24 cellular contexts compared by ENCODE assay signal in genomic region chr17:30827082-30827481, GRCh38. TPM values are rescaled to one million over a fixed set of nuclear protein-coding genes. Genes with fewer than 3 reads are reported as not detected.
A peak's percentile ranks its signal among the peaks of the same experiment; 100 is the strongest.
DNase-seq lines count a peak whose midpoint lies in the region; ATAC-seq, FAIRE-seq and TF ChIP-seq lines count a peak whose summit lies in the region.
"Had no signal": no experiment of that assay in that cellular context is flagged by ENCODE, and none has a peak within 500 bp of the region (broad histone marks: within the 10 kb centered on the region; RNA-seq: fewer than 3 reads in every experiment).

No MANE protein-coding gene starts in this region.

- H3K27me3 Mint-ChIP-seq in activated naive CD8-positive, alpha-beta T cell, result no peaks in the 10 kb centered on the region
- no peaks in the 10 kb centered on the region for H3K27me3 Mint-ChIP-seq in activated naive CD8-positive, alpha-beta T cell treated with anti-CD3 and anti-CD28 coated beads for 36 hours
- no peaks in the 10 kb centered on the region for H3K27me3 Mint-ChIP-seq in type B pancreatic cell
- H3K27me3 Mint-ChIP-seq: CD4-positive, alpha-beta memory T cell; IgD-negative memory B cell had no signal

- TF ChIP-seq RAD21 in K562 (CRISPR knock-in tag; conservative IDR thresholded peaks at IDR 0.05 in 1 of 2, IDR thresholded peaks at IDR 0.05 in 1 of 2), result no peak

- in situ Hi-C loops in K562 (cut with MboI) (no loop called here), GM23248 (cut with MboI) (no loop called here)

- no peaks in the 10 kb centered on the region for H3K36me3 Mint-ChIP-seq in activated naive CD8-positive, alpha-beta T cell
- H3K36me3 Mint-ChIP-seq in activated naive CD8-positive, alpha-beta T cell treated with anti-CD3 and anti-CD28 coated beads for 36 hours, result peaks cover 9% of the 10 kb centered on the region
- no peaks in the 10 kb centered on the region for H3K36me3 Mint-ChIP-seq in type B pancreatic cell
- H3K36me3 Mint-ChIP-seq: IgD-negative memory B cell had no signal

- H3K9me3 ChIP-seq in K562 (replicated peaks; ENCODE audit: control insufficient read depth, insufficient read depth, low read depth, low read length) (no peaks in the 10 kb centered on the region), GM23248 (ENCODE audit: low read depth) (no peaks in the 10 kb centered on the region)
- H3K9me3 ChIP-seq: A549 had no signal

- H3K27ac Mint-ChIP-seq in activated naive CD8-positive, alpha-beta T cell, result peak overlapping the region; percentile 76
- H3K27ac Mint-ChIP-seq in activated naive CD8-positive, alpha-beta T cell treated with anti-CD3 and anti-CD28 coated beads for 36 hours, result no peak overlapping the region
- no peak overlapping the region for H3K27ac Mint-ChIP-seq in type B pancreatic cell
- H3K27ac Mint-ChIP-seq: GM23338, HFFc6 had no signal

- intact Hi-C loops in K562 (cut with micrococcal nuclease), result loop anchor here (10.0 kb wide), 2 partner anchors 92 to 518 kb away; no protein-coding TSS in a partner anchor

- H3K4me1 Mint-ChIP-seq in activated naive CD8-positive, alpha-beta T cell (ENCODE audit: low read depth), result peaks cover 24% of the 10 kb centered on the region
- H3K4me1 Mint-ChIP-seq in activated naive CD8-positive, alpha-beta T cell treated with anti-CD3 and anti-CD28 coated beads for 36 hours, result peaks cover 18% of the 10 kb centered on the region
- H3K4me1 Mint-ChIP-seq in type B pancreatic cell (ENCODE audit: unreplicated experiment), result peaks cover 17% of the 10 kb centered on the region

- 0 out of 2 replicates have a peak overlapping the region, but pooled peaks have one; percentile 52 for H2AFZ ChIP-seq in K562 (ENCODE audit: low read depth, low read length)
- no peak overlapping the region for H2AFZ ChIP-seq in GM23248
- H2AFZ ChIP-seq: GM23338 had no signal

- no peak for TF ChIP-seq EP300 in K562 (IDR thresholded peaks at IDR 0.05; ENCODE audit: low read length)

- H3K4me3 ChIP-seq in K562 (no peak overlapping the region), GM23248 (no peak overlapping the region)
- H3K4me3 ChIP-seq: A549, GM23338 had no signal

- H3K79me2 ChIP-seq in K562 (ENCODE audit: control insufficient read depth, insufficient read depth, low read length) (peaks cover 36% of the 10 kb centered on the region), GM23248 (ENCODE audit: insufficient read depth) (peaks cover 25% of the 10 kb centered on the region)

- peak; percentile 2 for DNase-seq in DMS53 (lab: John Stamatoyannopoulos, UW)
- no peak for DNase-seq in DMS53 treated with DMSO at 0.1 percent for 48 hours (lab: John Stamatoyannopoulos, UW; ENCODE audit: unreplicated experiment)
- DNase-seq in activated naive CD8-positive, alpha-beta T cell treated with anti-CD3 and anti-CD28 coated beads for 36 hours, result no peak
- no peak for DNase-seq in K562 (ENCODE audit: extremely low read depth in 1 of 4, low spot score in 3 of 4)
- DNase-seq in type B pancreatic cell (ENCODE audit: extremely low spot score, unreplicated experiment), result no peak
- no peak for DNase-seq in GM23248
- no peak for DNase-seq in activated CD4-positive, CD25-positive, alpha-beta regulatory T cell treated with anti-CD3 and anti-CD28 coated beads, Interleukin-2, amount 50 U/mL, for 72 hours
- DNase-seq: AML-193; CD4-positive, alpha-beta memory T cell; DMS153; DND-41; EL; HCEC 1CT; HFFc6 had no signal

- POLR2A ChIA-PET in K562 (lab: Yijun Ruan, JAX), result interaction anchor here (0.6 kb wide), 1 partner anchor 88 kb away, joined by 3 read pairs; no protein-coding TSS in a partner anchor

- TF ChIP-seq CTCF in K562 (IDR thresholded peaks at IDR 0.05 in 2 of 3, conservative IDR thresholded peaks at IDR 0.05 in 1 of 3; ENCODE audit: insufficient read depth in 2 of 3, low read depth in 1 of 3, low read length in 3 of 3) (no peak), type B pancreatic cell (conservative IDR thresholded peaks at IDR 0.05) (no peak)

- WGBS in K562 (ENCODE audit: insufficient coverage, low coverage, missing lambda C conversion rate), result 82% methylated on average over 3 of the region's 6 CpGs
- 86 to 87% methylated on average over 6 of the region's 6 CpGs for WGBS in GM23248 (ENCODE audit: low coverage in 1 of 2, low lambda C conversion rate in 2 of 2, missing lambda C conversion rate in 2 of 2), 2 experiments

- H3K27me3 ChIP-seq in K562 (ENCODE audit: control insufficient read depth in 2 of 2, insufficient read depth in 2 of 2, low read length in 2 of 2), result no peaks in the 10 kb centered on the region
- no peaks in the 10 kb centered on the region for H3K27me3 ChIP-seq in GM23248 (replicated peaks; ENCODE audit: insufficient read depth)

- no peak for TF ChIP-seq POLR2A in K562 (conservative IDR thresholded peaks at IDR 0.05)

- H3K4me1 ChIP-seq in K562 (replicated peaks in 1 of 2; ENCODE audit: control insufficient read depth in 2 of 2, insufficient read depth in 2 of 2, low read length in 2 of 2), result peaks cover 30 to 31% of the 10 kb centered on the region in 2 experiments
- H3K4me1 ChIP-seq in GM23248 (ENCODE audit: insufficient read depth), result peaks cover 8% of the 10 kb centered on the region

- CTCF ChIA-PET in K562 (lab: Yijun Ruan, JAX; ENCODE audit: low intra/inter-chr PET ratio), result no interaction called here

- H3K27ac ChIP-seq in K562 (ENCODE audit: extremely low read depth, low read depth, low read length) (no peak overlapping the region; the same call in 2 of the 3 replicates), GM23248 (no peak overlapping the region)
- H3K27ac ChIP-seq: 22Rv1, A549, C4-2B had no signal

- FAIRE-seq in K562 (lab: Jason Lieb, UNC), result no peak
- FAIRE-seq: A549, GM12891, GM19239, H54, HTR-8/SVneo had no signal

- ATAC-seq in K562, result no peak
- ATAC-seq: A549, GM23338 had no signal

- no peaks in the 10 kb centered on the region for H4K20me1 ChIP-seq in K562 (replicated peaks; ENCODE audit: control insufficient read depth, insufficient read depth, low read length)
- no peaks in the 10 kb centered on the region for H4K20me1 ChIP-seq in GM23248 (ENCODE audit: insufficient read depth)

- H3K9me2 ChIP-seq in GM23248 (ENCODE audit: insufficient read depth), result no peaks in the 10 kb centered on the region

- H3K4me2 ChIP-seq in K562 (ENCODE audit: insufficient read depth, low read length), result no peak overlapping the region
- no peak overlapping the region for H3K4me2 ChIP-seq in GM23248 (ENCODE audit: unreplicated experiment)
- H3K4me2 ChIP-seq: A549, GM23338 had no signal

- H3K9ac ChIP-seq in K562 (ENCODE audit: insufficient read depth in 1 of 2, low read depth in 2 of 2, low read length in 2 of 2), result no peak overlapping the region
- no peak overlapping the region for H3K9ac ChIP-seq in GM23248

- H3K4me3 Mint-ChIP-seq in activated naive CD8-positive, alpha-beta T cell, result no peak overlapping the region
- H3K4me3 Mint-ChIP-seq in activated naive CD8-positive, alpha-beta T cell treated with anti-CD3 and anti-CD28 coated beads for 36 hours, result no peak overlapping the region
- H3K4me3 Mint-ChIP-seq in type B pancreatic cell, result peak overlapping the region; percentile 62
- H3K4me3 Mint-ChIP-seq: GM23338, HFFc6 had no signal

- H3F3A ChIP-seq in GM23248 (ENCODE audit: insufficient read depth), result peaks cover 7% of the 10 kb centered on the region; the same call in 1 of the 2 replicates

- H3K9me1 ChIP-seq in K562 (ENCODE audit: control insufficient read depth, insufficient read depth, low read length), result no peaks in the 10 kb centered on the region

- no peaks in the 10 kb centered on the region for H3K9me3 Mint-ChIP-seq in activated naive CD8-positive, alpha-beta T cell (ENCODE audit: low read depth)
- no peaks in the 10 kb centered on the region for H3K9me3 Mint-ChIP-seq in activated naive CD8-positive, alpha-beta T cell treated with anti-CD3 and anti-CD28 coated beads for 36 hours
- no peaks in the 10 kb centered on the region for H3K9me3 Mint-ChIP-seq in type B pancreatic cell
- H3K9me3 Mint-ChIP-seq: GM23338, HFFc6, IgD-negative memory B cell had no signal

- peaks cover 1% of the 10 kb centered on the region; the same call in 1 of the 3 replicates for H3K36me3 ChIP-seq in K562 (ENCODE audit: control insufficient read depth, insufficient read depth, low read length)
- H3K36me3 ChIP-seq in GM23248 (ENCODE audit: low read depth), result no peaks in the 10 kb centered on the region

- no TSS peak for BruUV-seq in K562 (replicated peaks; lab: Mats Ljungman, UMichigan)

RNA-seq across cellular contexts. Expression of gene CRLF3, which starts 2.6 kb away (rescaled TPM):
- 10 to 100 TPM; 45.4 TPM for total RNA-seq in activated naive CD8-positive, alpha-beta T cell treated with anti-CD3 and anti-CD28 coated beads for 36 hours
- 34.1 and 43.8 TPM in 2 replicates for total RNA-seq in K562 (2011; cell fraction: chromatin; rRNA removed; ENCODE audit: low replicate concordance)
- total RNA-seq in K562 (2011; cell fraction: nucleolus; rRNA removed), result 18.8 and 19.0 TPM in 2 replicates
- 31.9 and 43.9 TPM in 2 replicates for total RNA-seq in K562 (2011; cell fraction: nucleoplasm; rRNA removed)
- total RNA-seq in K562 (2014; rRNA removed) (26.9 and 28.8 TPM in 2 replicates), K562 (2014; rRNA removed; fragmentation: Illumina TruSeq; extraction: Trizol) (45.2 and 47.0 TPM in 2 replicates), K562 (2015; rRNA removed; fragmentation: Illumina TruSeq; extraction: Trizol) (29.3 and 29.8 TPM in 2 replicates), K562 (2021) (31.8 and 33.5 TPM in 2 replicates), type B pancreatic cell (ENCODE audit: low replicate concordance) (7.5 and 9.0 TPM in 2 replicates)
- polyA plus RNA-seq in K562 (2011; rRNA removed) (28.7 and 55.9 TPM in 2 replicates), K562 (2014; fragmentation: Illumina TruSeq; extraction: Trizol) (33.1 and 39.7 TPM in 2 replicates), K562 (2014; fragmentation: Nextera tagmentation; extraction: Ambion mirVana) (10 to 100 TPM; 13.2 to 13.7 TPM), K562 (2014; rRNA removed) (29.2 and 34.2 TPM in 2 replicates), GM23248 (2016; fragmentation: Nextera tagmentation; extraction: Ambion mirVana) (13.2 and 13.6 TPM in 2 replicates)
- 18.7 and 23.8 TPM in 2 replicates for polyA plus RNA-seq in K562 (2011; cell fraction: cytosol; rRNA removed)
- 9.4 and 10.4 TPM in 2 replicates for polyA plus RNA-seq in K562 (2011; cell fraction: nucleus; rRNA removed)
- 20.2 and 22.0 TPM in 2 replicates for polyA plus RNA-seq in K562 (2012)
- 40.6 and 62.6 TPM in 2 replicates for polyA minus RNA-seq in K562 (2011; rRNA and poly(A)+ RNA removed)
- polyA minus RNA-seq in K562 (2011; cell fraction: cytosol; rRNA and poly(A)+ RNA removed), result 18.3 and 31.2 TPM in 2 replicates
- polyA minus RNA-seq in K562 (2011; cell fraction: nucleus; rRNA and poly(A)+ RNA removed), result 5.9 and 7.4 TPM in 2 replicates
- 14.4 and 18.6 TPM in 2 replicates for total RNA-seq in GM23248 (2014; rRNA removed; shearing (Covaris generic))

RNA-seq across cellular contexts. Expression of gene ATAD5, which starts 4.7 kb away (rescaled TPM):
- 10 to 100 TPM; 32.1 to 33.4 TPM for total RNA-seq in activated naive CD8-positive, alpha-beta T cell treated with anti-CD3 and anti-CD28 coated beads for 36 hours
- 19.4 and 126 TPM in 2 replicates for total RNA-seq in K562 (2011; cell fraction: chromatin; rRNA removed; ENCODE audit: low replicate concordance)
- total RNA-seq in K562 (2011; cell fraction: nucleolus; rRNA removed), result 14.5 and 23.6 TPM in 2 replicates
- total RNA-seq in K562 (2011; cell fraction: nucleoplasm; rRNA removed), result 27.3 and 32.6 TPM in 2 replicates
- total RNA-seq in K562 (2014; rRNA removed) (14.0 and 14.6 TPM in 2 replicates), K562 (2014; rRNA removed; fragmentation: Illumina TruSeq; extraction: Trizol) (19.5 and 23.3 TPM in 2 replicates), K562 (2015; rRNA removed; fragmentation: Illumina TruSeq; extraction: Trizol) (21.5 and 25.3 TPM in 2 replicates), K562 (2021) (23.7 and 23.8 TPM in 2 replicates), type B pancreatic cell (ENCODE audit: low replicate concordance) (5.8 and 14.3 TPM in 2 replicates)
- polyA plus RNA-seq in K562 (2011; rRNA removed) (14.6 and 25.6 TPM in 2 replicates), K562 (2014; fragmentation: Illumina TruSeq; extraction: Trizol) (15.9 and 17.6 TPM in 2 replicates), K562 (2014; fragmentation: Nextera tagmentation; extraction: Ambion mirVana) (1 to 10 TPM; 4.6 to 4.9 TPM), K562 (2014; rRNA removed) (14.4 and 19.7 TPM in 2 replicates), GM23248 (2016; fragmentation: Nextera tagmentation; extraction: Ambion mirVana) (1.4 and 1.8 TPM in 2 replicates)
- polyA plus RNA-seq in K562 (2011; cell fraction: cytosol; rRNA removed), result 2.4 and 3.3 TPM in 2 replicates
- 20.3 and 22.2 TPM in 2 replicates for polyA plus RNA-seq in K562 (2011; cell fraction: nucleus; rRNA removed)
- polyA plus RNA-seq in K562 (2012), result 7.0 and 15.9 TPM in 2 replicates
- polyA minus RNA-seq in K562 (2011; rRNA and poly(A)+ RNA removed), result 23.9 and 29.7 TPM in 2 replicates
- polyA minus RNA-seq in K562 (2011; cell fraction: cytosol; rRNA and poly(A)+ RNA removed), result 11.4 and 15.7 TPM in 2 replicates
- polyA minus RNA-seq in K562 (2011; cell fraction: nucleus; rRNA and poly(A)+ RNA removed), result 35.0 and 45.2 TPM in 2 replicates
- 0.89 and 1.1 TPM in 2 replicates for total RNA-seq in GM23248 (2014; rRNA removed; shearing (Covaris generic))
